13 cellular contexts compared by ENCODE assay signal in genomic region chr2:20196053-20196880, GRCh38. TPM values are rescaled to one million over a fixed set of nuclear protein-coding genes. Genes with fewer than 3 reads are reported as not detected.
DNase-seq lines count a peak whose midpoint lies in the region; ATAC-seq and TF ChIP-seq lines count a peak whose summit lies in the region.
"Had no signal": no experiment of that assay in that cellular context is flagged by ENCODE, and none has a peak within 500 bp of the region (broad histone marks: within the 10 kb centered on the region; RNA-seq: fewer than 3 reads in every experiment).

No MANE protein-coding gene starts in this region.

- H3K36me3 ChIP-seq in right lobe of liver (peaks cover 0 to 3% (median 0%) of the 10 kb centered on the region in 4 donors), urinary bladder (ENCODE audit: insufficient read depth) (no peaks in the 10 kb centered on the region), Karpas-422 (ENCODE audit: insufficient read depth, low read length) (no peaks in the 10 kb centered on the region)

- H4K20me1 ChIP-seq in Karpas-422 (ENCODE audit: insufficient read depth, low read depth, low read length): no peaks in the 10 kb centered on the region

- intact Hi-C loops in right lobe of liver (cut with DNase I): no loop called here

- peak; percentile 66 to 76 (median 72) for ATAC-seq in right lobe of liver
- no peak for ATAC-seq in HG02623 (IDR thresholded peaks at IDR 0.05; ENCODE audit: unreplicated experiment)
- no peak for ATAC-seq in GM21447 (IDR thresholded peaks at IDR 0.05; ENCODE audit: unreplicated experiment)
- ATAC-seq: right cardiac atrium had no signal

- 21% methylated on average over 9 of the region's 16 CpGs for WGBS in right lobe of liver (ENCODE audit: insufficient coverage, low coverage, low lambda C conversion rate, missing lambda C conversion rate)
- 70% methylated on average over 16 of the region's 16 CpGs for WGBS in urinary bladder

- no peak overlapping the region for H3K9ac ChIP-seq in Karpas-422 (ENCODE audit: low read length)

- no peak overlapping the region for H2AFZ ChIP-seq in Karpas-422 (ENCODE audit: low read length)

- no peak overlapping the region for H3K4me2 ChIP-seq in Karpas-422 (ENCODE audit: low read depth, low read length, poor library complexity, severe bottlenecking)

- peak overlapping the region; percentile 71 to 99 (median 76) for H3K27ac ChIP-seq in right lobe of liver
- peak overlapping the region; percentile 78 for H3K27ac ChIP-seq in urinary bladder (ENCODE audit: low read depth)
- no peak overlapping the region for H3K27ac ChIP-seq in Karpas-422 (ENCODE audit: low read length)

- peaks cover 0 to 79% (median 36%) of the 10 kb centered on the region in 4 donors for H3K4me1 ChIP-seq in right lobe of liver
- H3K4me1 ChIP-seq in urinary bladder (ENCODE audit: insufficient read depth): no peaks in the 10 kb centered on the region
- no peaks in the 10 kb centered on the region for H3K4me1 ChIP-seq in Karpas-422 (ENCODE audit: low read length)

- H3K27me3 ChIP-seq in right lobe of liver (no peaks in the 10 kb centered on the region), Karpas-422 (ENCODE audit: low read length) (no peaks in the 10 kb centered on the region)

- TF ChIP-seq POLR2A in right lobe of liver (IDR thresholded peaks at IDR 0.05): no peak

- H3K9me2 ChIP-seq in Karpas-422 (replicated peaks; ENCODE audit: insufficient read depth, low read length): no peaks in the 10 kb centered on the region

- H3K9me3 ChIP-seq in right lobe of liver: no peaks in the 10 kb centered on the region
- no peaks in the 10 kb centered on the region for H3K9me3 ChIP-seq in Karpas-422 (ENCODE audit: low read length)

- no peak for TF ChIP-seq CTCF in right lobe of liver (IDR thresholded peaks at IDR 0.05)

- DNase-seq in SIG-M5 treated with dmso at 0.1 percent for 504 hours (lab: John Stamatoyannopoulos, UW; ENCODE audit: unreplicated experiment): peak; percentile 22
- DNase-seq in SIG-M5 (lab: John Stamatoyannopoulos, UW): no peak
- peak; percentile 19 for DNase-seq in NCI-H774 (lab: John Stamatoyannopoulos, UW)
- DNase-seq in right lobe of liver: peak; percentile 71 to 92 (median 86)
- DNase-seq in Karpas-422: no peak
- DNase-seq: ACHN; activated CD4-positive, alpha-beta T cell treated with anti-CD3 and anti-CD28 coated beads for 1 hour; DND-41; H9 had no signal

- no peaks in the 10 kb centered on the region for H3K79me2 ChIP-seq in Karpas-422 (ENCODE audit: low read length)

- H3K4me3 ChIP-seq in right lobe of liver (peak overlapping the region; percentile 4 to 34 (median 26)), urinary bladder (ENCODE audit: low read depth, low read length) (no peak overlapping the region), Karpas-422 (ENCODE audit: low read length) (no peak overlapping the region)

RNA-seq across cellular contexts. Expression of gene SDC1, which starts 28.7 kb away (rescaled TPM):
- 100 to 1,000 TPM; 260 to 452 (median 415) TPM for total RNA-seq in right lobe of liver
- 87.1 TPM for total RNA-seq in urinary bladder
- 65.3 TPM for polyA plus RNA-seq in urinary bladder
- 11.5 and 25.1 TPM in 2 replicates for total RNA-seq in Karpas-422 (2014; rRNA removed; shearing (Covaris generic); ENCODE audit: low replicate concordance)

Comparison
In these comparisons a context has a peak if more than half of its experiments do, and no peak if none do; other contexts are left out.
1. DNase-seq: peak in SIG-M5 treated with dmso at 0.1 percent for 504 hours (single experiment), NCI-H774 (single experiment) and right lobe of liver (3 of 3); none in SIG-M5 (single experiment) and Karpas-422 (single experiment).
2. ATAC-seq: peak in right lobe of liver (4 of 4); none in HG02623 (single experiment) and GM21447 (single experiment).
3. H3K4me3 ChIP-seq: peak in right lobe of liver (3 of 3); none in urinary bladder (single experiment) and Karpas-422 (single experiment).